25 cellular contexts compared by ENCODE assay signal in the genomic region with DNA sequence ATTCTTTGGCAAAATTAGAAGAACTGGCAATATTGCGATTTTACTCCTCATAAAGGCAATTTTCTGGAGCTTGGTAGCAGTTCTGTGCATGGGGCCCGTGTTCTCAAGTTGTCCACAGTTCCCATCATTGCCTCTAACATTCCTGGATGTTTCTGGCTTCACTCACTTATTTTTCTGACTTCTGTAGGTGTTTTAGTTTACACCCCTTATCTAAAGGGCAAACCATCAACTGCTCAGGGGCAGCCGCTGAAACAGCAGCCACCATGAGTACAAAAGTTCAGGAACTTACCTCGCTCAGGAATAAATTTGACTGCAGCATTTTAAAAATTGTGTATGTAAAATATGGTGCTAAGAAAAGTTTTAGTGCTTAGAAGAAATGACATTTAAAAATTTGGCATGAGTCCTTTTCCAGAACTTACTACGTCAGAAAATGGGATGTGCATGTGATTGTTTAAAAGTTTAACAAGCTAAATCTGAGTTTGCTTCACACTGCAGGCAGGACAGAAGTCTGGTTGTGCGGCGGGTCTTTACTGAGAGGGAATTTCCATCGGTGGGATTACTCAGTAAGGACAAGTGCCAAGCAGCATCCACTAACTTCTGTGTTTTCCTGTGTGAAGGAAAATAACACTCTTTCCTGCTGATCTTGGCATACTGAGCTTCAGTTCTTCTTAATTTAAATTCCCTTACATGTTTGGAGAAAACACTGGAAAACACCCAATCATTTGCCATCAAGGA.
"Had no signal": no experiment of that assay in that cellular context is flagged by ENCODE, and none has a peak within 500 bp of the region (broad histone marks: within the 10 kb centered on the region; RNA-seq: fewer than 3 reads in every experiment).

No MANE protein-coding gene starts in this region.

- DNase-seq: cortex of kidney; effector memory CD4-positive, alpha-beta T cell; erythroblast; esophagus squamous epithelium; foreskin fibroblast; gastrocnemius medialis; head of caudate nucleus; kidney; naive thymus-derived CD8-positive, alpha-beta T cell; occipital lobe; pancreas; stimulated activated CD4-positive, alpha-beta T cell treated with anti-CD3 and anti-CD28 coated beads, Interleukin-12 subunit alpha, Interleukin-12 subunit beta, amount 100 ng/mL, for 4 hours; stimulated activated CD4-positive, alpha-beta T cell treated with anti-CD3 and anti-CD28 coated beads, Interleukin-1b, Interleukin-23, amount 100 ng/mL, for 48 hours; stimulated activated CD4-positive, alpha-beta T cell treated with anti-CD3 and anti-CD28 coated beads, Interleukin-4, amount 100 ng/mL, for 1 hour; stimulated activated CD8-positive, alpha-beta memory T cell treated with anti-CD3 and anti-CD28 coated beads, Interleukin-4, amount 100 ng/mL, for 48 hours; stimulated activated naive CD4-positive, alpha-beta T cell; stimulated activated naive CD8-positive, alpha-beta T cell treated with anti-CD3 and anti-CD28 coated beads, Interleukin-15, amount 100 ng/mL, for 72 hours; transverse colon; upper lobe of right lung had no signal

- H3K4me1 ChIP-seq: esophagus squamous epithelium, gastrocnemius medialis, pancreas, right atrium auricular region, suprapubic skin, transverse colon, upper lobe of right lung, vagina had no signal

- FAIRE-seq: kidney, pancreas had no signal

- H3K27ac ChIP-seq: esophagus squamous epithelium, gastrocnemius medialis, pancreas, right atrium auricular region, suprapubic skin, transverse colon, upper lobe of right lung, vagina had no signal

- H3K4me2 ChIP-seq: smooth muscle cell had no signal

- H3K27me3 ChIP-seq: esophagus squamous epithelium, gastrocnemius medialis, pancreas, right atrium auricular region, suprapubic skin, transverse colon, upper lobe of right lung, vagina had no signal

- ATAC-seq: gastrocnemius medialis; left lobe of liver; naive thymus-derived CD8-positive, alpha-beta T cell; pancreas; sciatic nerve; stimulated activated naive CD8-positive, alpha-beta T cell treated with anti-CD3 and anti-CD28 coated beads, Interleukin-15, amount 100 ng/mL, for 72 hours; upper lobe of right lung had no signal

- H3K36me3 ChIP-seq: esophagus squamous epithelium, gastrocnemius medialis, pancreas, right atrium auricular region, suprapubic skin, transverse colon, upper lobe of right lung, vagina had no signal

- H3K4me3 ChIP-seq: esophagus squamous epithelium, gastrocnemius medialis, pancreas, right atrium auricular region, smooth muscle cell, suprapubic skin, transverse colon, upper lobe of right lung, vagina had no signal

- H3K9me3 ChIP-seq: esophagus squamous epithelium, gastrocnemius medialis, pancreas, right atrium auricular region, suprapubic skin, transverse colon, upper lobe of right lung, vagina had no signal
